In the genomic region with DNA sequence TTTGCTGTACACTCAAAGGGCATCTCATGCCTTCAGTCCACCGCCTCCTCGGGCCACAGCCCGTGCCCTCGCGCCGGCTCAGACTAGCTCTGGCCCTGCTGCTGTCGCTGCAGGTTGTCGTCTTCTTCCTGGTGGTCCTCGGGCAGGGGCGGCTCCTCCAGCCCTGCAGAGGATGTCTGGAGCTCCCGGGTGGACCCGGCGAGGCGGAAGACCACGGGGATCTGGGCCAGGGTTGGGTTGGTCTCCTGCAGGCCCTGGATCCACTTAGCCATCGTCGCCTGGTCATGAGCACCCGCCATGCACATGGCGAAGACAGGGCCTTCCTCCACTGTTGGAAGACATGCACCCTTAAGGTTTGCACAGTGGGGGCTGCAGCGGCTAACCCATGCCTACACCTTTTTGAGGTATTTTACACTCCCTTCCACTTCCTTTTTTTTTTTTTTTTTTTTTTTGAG, we compare ENCODE assay signal across 8 cellular contexts.
DNase-seq lines count a peak whose midpoint lies in the region; ATAC-seq and TF ChIP-seq lines count a peak whose summit lies in the region.

No MANE protein-coding gene starts in this region.

- H3K4me3 ChIP-seq in DND-41 (ENCODE audit: low read depth in 1 of 2, low read length in 2 of 2) = peak overlapping the region; percentile 76 to 88
- H3K4me3 ChIP-seq in muscle layer of colon (ENCODE audit: low read depth in 1 of 2, low read length in 2 of 2) = peak overlapping the region; percentile 75 to 78

- H3K79me2 ChIP-seq in DND-41 (ENCODE audit: insufficient read depth, low read length) = peaks cover 13% of the 10 kb centered on the region

- TF ChIP-seq CTCF in DND-41 (IDR thresholded peaks at IDR 0.05; ENCODE audit: borderline replicate concordance, extremely low read depth, low read length, poor library complexity, severe bottlenecking) = no peak

- H3K27me3 ChIP-seq in DND-41 (ENCODE audit: insufficient read depth, low read length, poor library complexity) (no peaks in the 10 kb centered on the region), muscle layer of colon (ENCODE audit: control insufficient read depth in 1 of 2, insufficient read depth in 2 of 2, low read length in 2 of 2) (no peaks in the 10 kb centered on the region)

- peak overlapping the region; percentile 84 for H3K9ac ChIP-seq in DND-41 (ENCODE audit: low read depth, low read length)
- H3K9ac ChIP-seq in muscle layer of colon (ENCODE audit: low read length) = peak overlapping the region; percentile 53

- ATAC-seq in DND-41 (ENCODE audit: insufficient read depth, low read depth) (peak; percentile 41), GM21737 (IDR thresholded peaks at IDR 0.05; ENCODE audit: unreplicated experiment) (peak; percentile 10)

- H3K36me3 ChIP-seq in DND-41 (ENCODE audit: insufficient read depth, low read length) (peaks cover 7% of the 10 kb centered on the region), KOPT-K1 (ENCODE audit: insufficient read depth, low read length) (peaks cover 3% of the 10 kb centered on the region), muscle layer of colon (ENCODE audit: insufficient read depth, low read length) (peaks cover 3% of the 10 kb centered on the region)

- H3K4me2 ChIP-seq in DND-41 (ENCODE audit: insufficient read depth, low read length) = peak overlapping the region; percentile 95

- H3K9me3 ChIP-seq in DND-41 (ENCODE audit: insufficient read depth, low read length, severe bottlenecking) = no peaks in the 10 kb centered on the region
- H3K9me3 ChIP-seq in KOPT-K1 (ENCODE audit: insufficient read depth, low read length, poor library complexity, severe bottlenecking) = no peaks in the 10 kb centered on the region
- no peaks in the 10 kb centered on the region for H3K9me3 ChIP-seq in muscle layer of colon (ENCODE audit: low read length)

- DNase-seq in DND-41 (no peak), NCI-H1436 treated with DMSO at 0.1 percent for 48 hours (lab: John Stamatoyannopoulos, UW) (no peak), NCI-H2081 (lab: John Stamatoyannopoulos, UW) (no peak), medulla oblongata (ENCODE audit: extremely low spot score) (no peak)

- H3K27ac ChIP-seq in DND-41 (ENCODE audit: low read length) = peak overlapping the region; percentile 92
- H3K27ac ChIP-seq in KOPT-K1 (ENCODE audit: low read depth, low read length, poor library complexity, severe bottlenecking) = peak overlapping the region; percentile 82
- peak overlapping the region; percentile 77 for H3K27ac ChIP-seq in cingulate gyrus (ENCODE audit: low read depth, low read length)
- H3K27ac ChIP-seq in muscle layer of colon (ENCODE audit: low read depth, low read length) = peak overlapping the region; percentile 85

- H4K20me1 ChIP-seq in DND-41 (ENCODE audit: insufficient read depth, low read length) = no peaks in the 10 kb centered on the region

- H3K4me1 ChIP-seq in DND-41 (ENCODE audit: insufficient read depth, low read length) = peaks cover 29% of the 10 kb centered on the region
- H3K4me1 ChIP-seq in muscle layer of colon (ENCODE audit: insufficient read depth, low read length) = peaks cover 7% of the 10 kb centered on the region

- peak overlapping the region; percentile 89 for H2AFZ ChIP-seq in DND-41 (ENCODE audit: low read depth, low read length)
